Comparison of ENCODE assay signal across 1 cellular context in genomic region chr1:244354810-244355278, GRCh38.
TF ChIP-seq lines count a peak whose summit lies in the region.

No MANE protein-coding gene starts in this region.

TF ChIP-seq in K562, 482 proteins besides CTCF, POLR2A, EP300 and RAD21 (continued from another document and continues in another):
- peak; percentile 86 for TF ChIP-seq ZNF395 (CRISPR knock-in tag; IDR thresholded peaks at IDR 0.05)
- TF ChIP-seq TEAD1 (CRISPR knock-in tag; IDR thresholded peaks at IDR 0.05) = peak in 1 of 2 experiments; percentile 68; a peak in 2 of 4 replicates
- TF ChIP-seq L3MBTL2 (IDR thresholded peaks at IDR 0.05) = peak; percentile 40; the same call in 1 of the 2 replicates
- TF ChIP-seq ADNP (tag; IDR thresholded peaks at IDR 0.05) = peak; percentile 73; the same call in 1 of the 2 replicates
- peak; percentile 92 for TF ChIP-seq TCF3 (CRISPR knock-in tag; IDR thresholded peaks at IDR 0.05)
- peak; percentile 91 for TF ChIP-seq USF1 (CRISPR knock-in tag; IDR thresholded peaks at IDR 0.05)
- no peak for TF ChIP-seq CREBBP (IDR thresholded peaks at IDR 0.05; ENCODE audit: low read depth, low read length)
- peak; percentile 94 for TF ChIP-seq BHLHE40 (IDR thresholded peaks at IDR 0.05; ENCODE audit: low read length)
- TF ChIP-seq ETS1 (conservative IDR thresholded peaks at IDR 0.05; ENCODE audit: control insufficient read depth, low read depth, low read length) = peak; percentile 65; the same call in 1 of the 2 replicates
- peak; percentile 87; the same call in 1 of the 2 replicates for TF ChIP-seq ARID3A (IDR thresholded peaks at IDR 0.05; ENCODE audit: borderline replicate concordance, low read depth, low read length)
- TF ChIP-seq FOXO4 (CRISPR knock-in tag; IDR thresholded peaks at IDR 0.05) = no peak
- no peak for TF ChIP-seq ZFP91 (CRISPR knock-in tag; IDR thresholded peaks at IDR 0.05)
- TF ChIP-seq ETS2 (tag; IDR thresholded peaks at IDR 0.05; ENCODE audit: borderline replicate concordance, poor library complexity, severe bottlenecking) = no peak
- TF ChIP-seq ZMIZ1 (IDR thresholded peaks at IDR 0.05; ENCODE audit: low read depth in 2 of 2, low read length in 2 of 2) = peak in 1 of 2 experiments; percentile 90; a peak in 2 of 4 replicates
- TF ChIP-seq TCFL5 (CRISPR knock-in tag; conservative IDR thresholded peaks at IDR 0.05) = no peak
- no peak for TF ChIP-seq E4F1 (CRISPR knock-in tag; IDR thresholded peaks at IDR 0.05; ENCODE audit: borderline replicate concordance)
- no peak for TF ChIP-seq POLR3A (IDR thresholded peaks at IDR 0.05; ENCODE audit: borderline replicate concordance, extremely low read depth, insufficient read depth, insufficient read length)
- peak; percentile 90 for TF ChIP-seq ZNF175 (CRISPR knock-in tag; IDR thresholded peaks at IDR 0.05; ENCODE audit: low read depth)
- peak; percentile 64 for TF ChIP-seq LEF1 (IDR thresholded peaks at IDR 0.05)
- TF ChIP-seq ZNF274 (IDR thresholded peaks at IDR 0.05; ENCODE audit: borderline replicate concordance, low read depth, low read length) = 0 out of 2 replicates have a peak, but pooled peaks have one; percentile 36
- TF ChIP-seq MXI1 (IDR thresholded peaks at IDR 0.05; ENCODE audit: low read depth, low read length) = 0 out of 2 replicates have a peak, but pooled peaks have one; percentile 38
- TF ChIP-seq RBM15 (IDR thresholded peaks at IDR 0.05; ENCODE audit: insufficient read depth, low read length) = no peak
- TF ChIP-seq CCNT2 (IDR thresholded peaks at IDR 0.05; ENCODE audit: borderline replicate concordance, extremely low read depth, insufficient read length, low read depth, low read length) = peak; percentile 70
- TF ChIP-seq FOXA3 (CRISPR knock-in tag; conservative IDR thresholded peaks at IDR 0.05 in 1 of 2, IDR thresholded peaks at IDR 0.05 in 1 of 2) = no peak
- no peak for TF ChIP-seq MLLT1 (IDR thresholded peaks at IDR 0.05)
- 0 out of 2 replicates have a peak, but pooled peaks have one; percentile 12 for TF ChIP-seq ZBTB33 (CRISPR knock-in tag; IDR thresholded peaks at IDR 0.05)
- no peak for TF ChIP-seq RNF219 (CRISPR knock-in tag; IDR thresholded peaks at IDR 0.05)
- TF ChIP-seq DMBX1 (CRISPR knock-in tag; IDR thresholded peaks at IDR 0.05; ENCODE audit: borderline replicate concordance) = peak; percentile 89
